ENCODE assay signal across 16 cellular contexts in the genomic region with DNA sequence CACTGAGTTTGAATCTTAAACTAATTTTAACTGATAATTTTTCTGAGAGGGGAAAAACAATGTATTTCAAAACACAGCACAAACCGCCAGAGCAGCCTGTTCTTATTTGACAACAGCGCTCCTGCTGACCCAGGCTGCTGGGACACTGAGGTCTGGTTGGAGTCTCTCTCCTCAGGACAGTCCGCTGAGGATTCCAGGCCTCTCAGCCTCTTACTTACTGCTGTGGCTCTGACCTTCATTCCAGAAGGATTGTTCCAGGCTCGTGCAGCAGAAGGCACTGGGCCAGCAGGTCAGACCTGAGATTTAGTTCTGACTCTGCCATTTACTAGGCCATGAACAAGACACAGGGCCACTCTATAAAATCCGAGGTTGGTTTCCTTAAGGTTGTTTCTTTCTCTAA.
DNase-seq lines count a peak whose midpoint lies in the region; ATAC-seq and TF ChIP-seq lines count a peak whose summit lies in the region.
"Had no signal": no experiment of that assay in that cellular context is flagged by ENCODE, and none has a peak within 500 bp of the region (broad histone marks: within the 10 kb centered on the region; RNA-seq: fewer than 3 reads in every experiment).

No MANE protein-coding gene starts in this region.

- peaks cover 3% of the 10 kb centered on the region for H3K4me1 Mint-ChIP-seq in glutamatergic neuron (ENCODE audit: low read depth, unreplicated experiment)
- no peaks in the 10 kb centered on the region for H3K4me1 Mint-ChIP-seq in T-helper 2 cell treated with Interferon-gamma antibody and Interleukin-4, amounts not matched to agents 5 μg/mL and 100 μg/mL, for 36 hours (ENCODE audit: low read depth)
- no peaks in the 10 kb centered on the region for H3K4me1 Mint-ChIP-seq in stimulated activated effector memory CD8-positive, alpha-beta T cell treated with anti-CD3 and anti-CD28 coated beads, Interleukin-12 subunit alpha, Interleukin-12 subunit beta, amount 100 ng/mL, for 72 hours
- H3K4me1 Mint-ChIP-seq: CD14-positive monocyte had no signal

- H3K27me3 Mint-ChIP-seq in glutamatergic neuron (ENCODE audit: unreplicated experiment), result no peaks in the 10 kb centered on the region
- H3K27me3 Mint-ChIP-seq in T-helper 2 cell treated with Interferon-gamma antibody and Interleukin-4, amounts not matched to agents 5 μg/mL and 100 μg/mL, for 36 hours (ENCODE audit: low read depth), result no peaks in the 10 kb centered on the region

- DNase-seq in H7 (peak; percentile 9), PC-9 (no peak), glutamatergic neuron (peak; percentile 24), sigmoid colon (peak; percentile 68)
- no peak for DNase-seq in T-helper 2 cell treated with Interferon-gamma antibody and Interleukin-4, amounts not matched to agents 5 μg/mL and 100 μg/mL, for 36 hours (ENCODE audit: low spot score)
- DNase-seq in stimulated activated effector memory CD8-positive, alpha-beta T cell treated with anti-CD3 and anti-CD28 coated beads, Interleukin-12 subunit alpha, Interleukin-12 subunit beta, amount 100 ng/mL, for 72 hours (ENCODE audit: low spot score in 2 of 2), result no peak
- DNase-seq: ACHN, AML-193, KBM-7, NCI-H146, NCI-H2081 treated with DMSO at 0.1 percent for 48 hours, NCI-H510A treated with DMSO at 0.1 percent for 48 hours, SK-N-SH had no signal

- H3K9me3 Mint-ChIP-seq in glutamatergic neuron (ENCODE audit: unreplicated experiment), result no peaks in the 10 kb centered on the region
- H3K9me3 Mint-ChIP-seq in T-helper 2 cell treated with Interferon-gamma antibody and Interleukin-4, amounts not matched to agents 5 μg/mL and 100 μg/mL, for 36 hours, result peaks cover 8% of the 10 kb centered on the region
- peaks cover 5% of the 10 kb centered on the region for H3K9me3 Mint-ChIP-seq in stimulated activated effector memory CD8-positive, alpha-beta T cell treated with anti-CD3 and anti-CD28 coated beads, Interleukin-12 subunit alpha, Interleukin-12 subunit beta, amount 100 ng/mL, for 72 hours

- H3K4me3 ChIP-seq in H7 (ENCODE audit: insufficient read depth, low read depth, low read length) (no peak overlapping the region), PC-9 (no peak overlapping the region), sigmoid colon (no peak overlapping the region)

- CTCF ChIA-PET in PC-9 (lab: Charles Lee), result no interaction called here

- H3K79me2 ChIP-seq in PC-9 (ENCODE audit: low read depth), result no peaks in the 10 kb centered on the region

- ATAC-seq in stimulated activated effector memory CD8-positive, alpha-beta T cell treated with anti-CD3 and anti-CD28 coated beads, Interleukin-12 subunit alpha, Interleukin-12 subunit beta, amount 100 ng/mL, for 72 hours, result no peak
- ATAC-seq in GM21528 (IDR thresholded peaks at IDR 0.05; ENCODE audit: low FRiP score, unreplicated experiment), result no peak
- ATAC-seq: Panc1 had no signal

- H3F3A ChIP-seq in PC-9 (ENCODE audit: insufficient read depth, low read depth), result no peaks in the 10 kb centered on the region

- H3K9me3 ChIP-seq in PC-9 (ENCODE audit: insufficient read depth, low read depth) (no peaks in the 10 kb centered on the region), sigmoid colon (no peaks in the 10 kb centered on the region)
- H3K9me3 ChIP-seq: SK-N-SH had no signal

- TF ChIP-seq CTCF in PC-9 (conservative IDR thresholded peaks at IDR 0.05) (no peak), glutamatergic neuron (IDR thresholded peaks at IDR 0.05; ENCODE audit: partially characterized antibody, unreplicated experiment) (no peak), sigmoid colon (IDR thresholded peaks at IDR 0.05) (no peak)

- 0 out of 2 replicates have a peak overlapping the region, but pooled peaks have one; percentile 23 for H2AFZ ChIP-seq in PC-9

- no peak for TF ChIP-seq POLR2A in sigmoid colon (IDR thresholded peaks at IDR 0.05)

- no TSS peak for BruUV-seq in PC-9 (replicated peaks; lab: Mats Ljungman, UMichigan)

- H3K36me3 ChIP-seq in H7 (replicated peaks; ENCODE audit: control insufficient read depth, insufficient read depth, low read length) (no peaks in the 10 kb centered on the region), PC-9 (ENCODE audit: low read depth) (no peaks in the 10 kb centered on the region), sigmoid colon (no peaks in the 10 kb centered on the region)

- H3K36me3 Mint-ChIP-seq in glutamatergic neuron (ENCODE audit: unreplicated experiment), result no peaks in the 10 kb centered on the region
- no peaks in the 10 kb centered on the region for H3K36me3 Mint-ChIP-seq in T-helper 2 cell treated with Interferon-gamma antibody and Interleukin-4, amounts not matched to agents 5 μg/mL and 100 μg/mL, for 36 hours (ENCODE audit: low read depth)
- no peaks in the 10 kb centered on the region for H3K36me3 Mint-ChIP-seq in stimulated activated effector memory CD8-positive, alpha-beta T cell treated with anti-CD3 and anti-CD28 coated beads, Interleukin-12 subunit alpha, Interleukin-12 subunit beta, amount 100 ng/mL, for 72 hours
- H3K36me3 Mint-ChIP-seq: CD14-positive monocyte had no signal

- H3K27ac ChIP-seq in PC-9 (no peak overlapping the region), sigmoid colon (peak overlapping the region in 3 of 4 donors; percentile 56 to 64 (median 58))

- H4K20me1 ChIP-seq in PC-9 (ENCODE audit: insufficient read depth), result no peaks in the 10 kb centered on the region

- H3K27me3 ChIP-seq in H7 (ENCODE audit: control insufficient read depth, insufficient read depth, low read length) (no peaks in the 10 kb centered on the region), PC-9 (ENCODE audit: insufficient read depth, low read depth) (no peaks in the 10 kb centered on the region), sigmoid colon (no peaks in the 10 kb centered on the region)

- H3K4me2 ChIP-seq in PC-9, result no peak overlapping the region
- H3K4me2 ChIP-seq: SK-N-SH had no signal

- no peak overlapping the region for H3K27ac Mint-ChIP-seq in glutamatergic neuron (ENCODE audit: unreplicated experiment)
- no peak overlapping the region for H3K27ac Mint-ChIP-seq in T-helper 2 cell treated with Interferon-gamma antibody and Interleukin-4, amounts not matched to agents 5 μg/mL and 100 μg/mL, for 36 hours
- H3K27ac Mint-ChIP-seq in stimulated activated effector memory CD8-positive, alpha-beta T cell treated with anti-CD3 and anti-CD28 coated beads, Interleukin-12 subunit alpha, Interleukin-12 subunit beta, amount 100 ng/mL, for 72 hours, result no peak overlapping the region
- H3K27ac Mint-ChIP-seq: CD14-positive monocyte had no signal

- intact Hi-C loops in PC-9 (cut with micrococcal nuclease; ENCODE audit: unreplicated experiment), result no loop called here
- intact Hi-C loops in sigmoid colon (cut with DNase I), result no loop called here

- no peak for TF ChIP-seq EP300 in sigmoid colon (IDR thresholded peaks at IDR 0.05)

- POLR2A ChIA-PET in PC-9 (lab: Charles Lee; ENCODE audit: unreplicated experiment), result no interaction called here

- H3K4me1 ChIP-seq in PC-9 (replicated peaks; ENCODE audit: insufficient read depth), result no peaks in the 10 kb centered on the region
- H3K4me1 ChIP-seq in sigmoid colon, result peaks cover 0 to 36% (median 31%) of the 10 kb centered on the region in 4 donors

- 79 to 84% methylated on average over 5 of the region's 5 CpGs for WGBS in sigmoid colon, 2 donors

- no peaks in the 10 kb centered on the region for H3K9me2 ChIP-seq in PC-9 (ENCODE audit: insufficient read depth)
- H3K9me2 ChIP-seq: SK-N-SH had no signal

- H3K4me3 Mint-ChIP-seq in glutamatergic neuron (ENCODE audit: unreplicated experiment), result no peak overlapping the region
- H3K4me3 Mint-ChIP-seq in T-helper 2 cell treated with Interferon-gamma antibody and Interleukin-4, amounts not matched to agents 5 μg/mL and 100 μg/mL, for 36 hours, result no peak overlapping the region
- no peak overlapping the region for H3K4me3 Mint-ChIP-seq in stimulated activated effector memory CD8-positive, alpha-beta T cell treated with anti-CD3 and anti-CD28 coated beads, Interleukin-12 subunit alpha, Interleukin-12 subunit beta, amount 100 ng/mL, for 72 hours
- H3K4me3 Mint-ChIP-seq: CD14-positive monocyte had no signal

Comparison
In these comparisons a context has a peak if more than half of its experiments do, and no peak if none do; other contexts are left out.
1. DNase-seq: peak in H7 (single experiment), glutamatergic neuron (single experiment) and sigmoid colon (single experiment); none in PC-9 (0 of 2), T-helper 2 cell treated with Interferon-gamma antibody and Interleukin-4, amounts not matched to agents 5 μg/mL and 100 μg/mL, for 36 hours (single experiment) and stimulated activated effector memory CD8-positive, alpha-beta T cell treated with anti-CD3 and anti-CD28 coated beads, Interleukin-12 subunit alpha, Interleukin-12 subunit beta, amount 100 ng/mL, for 72 hours (0 of 2).